In genomic region chr11:134337051-134337450, GRCh38 we compare ENCODE assay signal across 23 cellular contexts. TPM values are rescaled to one million over a fixed set of nuclear protein-coding genes. Genes with fewer than 3 reads are reported as not detected.
"Had no signal": no experiment of that assay in that cellular context is flagged by ENCODE, and none has a peak within 500 bp of the region (broad histone marks: within the 10 kb centered on the region; RNA-seq: fewer than 3 reads in every experiment).

No MANE protein-coding gene starts in this region.

- H3K27me3 ChIP-seq: colonic mucosa, dorsolateral prefrontal cortex had no signal

- ATAC-seq: gastrocnemius medialis; heart right ventricle; left cardiac atrium; left lung; left ventricle myocardium superior; lower lobe of right lung; naive thymus-derived CD8-positive, alpha-beta T cell had no signal

- H3K4me3 ChIP-seq: colonic mucosa, dorsolateral prefrontal cortex, esophagus squamous epithelium, gastrocnemius medialis, heart right ventricle, left lung, lower lobe of right lung had no signal

- H3K27ac ChIP-seq: colonic mucosa, dorsolateral prefrontal cortex, esophagus squamous epithelium, gastrocnemius medialis, heart right ventricle, left lung, lower lobe of right lung had no signal

- H3K9me3 ChIP-seq: colonic mucosa, esophagus squamous epithelium, gastrocnemius medialis, heart right ventricle, left lung, lower lobe of right lung had no signal

- H3K4me1 ChIP-seq: colonic mucosa had no signal

- DNase-seq: colonic mucosa; dermis blood vessel endothelial cell; dorsolateral prefrontal cortex; effector CD4-positive, alpha-beta T cell; effector memory CD4-positive, alpha-beta T cell; esophagus squamous epithelium; foreskin fibroblast; foreskin melanocyte; gastrocnemius medialis; glutamatergic neuron; head of caudate nucleus; heart right ventricle; hippocampal formation; left cardiac atrium; left lung; left ventricle myocardium superior; lower lobe of right lung; mammary epithelial cell; mesendoderm; midbrain; naive B cell; naive thymus-derived CD8-positive, alpha-beta T cell had no signal

- H3K36me3 ChIP-seq: colonic mucosa, esophagus squamous epithelium, gastrocnemius medialis, heart right ventricle, left lung, lower lobe of right lung had no signal

RNA-seq across cellular contexts. Expression of gene GLB1L2, which starts 5.3 kb away (rescaled TPM):
- total RNA-seq: myocyte had no signal
